ENCODE assay signal across 12 cellular contexts in the genomic region with DNA sequence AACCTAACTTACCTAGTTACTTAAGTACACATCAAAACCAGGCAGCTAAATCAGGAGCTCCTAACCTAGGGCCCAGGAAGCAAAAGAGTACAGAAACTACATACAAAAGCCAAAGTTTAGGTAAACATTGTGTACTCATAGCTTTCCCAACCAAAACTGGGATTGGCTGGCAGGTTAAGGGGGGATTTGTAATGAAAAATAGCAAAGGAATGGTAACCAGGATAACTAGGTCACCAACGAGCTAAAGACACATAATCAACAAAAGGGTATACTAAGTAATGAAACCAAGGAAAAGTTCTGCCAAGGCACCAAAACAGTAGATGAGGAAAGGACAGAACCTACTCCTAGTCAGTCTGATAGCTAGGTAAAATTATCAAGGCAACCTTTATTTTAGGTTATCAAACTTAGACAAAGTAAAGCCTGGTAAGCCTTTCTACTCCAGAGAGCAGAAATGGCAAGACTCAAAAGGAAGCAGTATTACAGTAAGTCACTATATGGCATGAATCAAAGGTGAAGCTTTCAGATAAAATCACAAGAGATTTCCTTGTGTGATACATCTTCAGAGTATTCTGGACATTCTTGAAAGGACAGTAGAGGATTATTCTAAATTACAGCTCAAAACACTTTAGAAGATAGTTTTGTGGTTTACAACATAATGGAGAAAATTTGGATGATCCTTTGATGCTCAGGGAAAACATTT. TPM values are rescaled to one million over a fixed set of nuclear protein-coding genes. Genes with fewer than 3 reads are reported as not detected.
DNase-seq lines count a peak whose midpoint lies in the region; ATAC-seq and TF ChIP-seq lines count a peak whose summit lies in the region.
"Had no signal": no experiment of that assay in that cellular context is flagged by ENCODE, and none has a peak within 500 bp of the region (broad histone marks: within the 10 kb centered on the region; RNA-seq: fewer than 3 reads in every experiment).

No MANE protein-coding gene starts in this region.

- no peak for DNase-seq in T-helper 1 cell
- DNase-seq in activated CD8-positive, alpha-beta T cell treated with anti-CD3 and anti-CD28 coated beads, Interleukin-2, amount 10 ng/mL, durations not matched to agents 7 days and 5 days: no peak
- DNase-seq in immature natural killer cell: no peak
- DNase-seq in smooth muscle cell (lab: John Stamatoyannopoulos, UW; ENCODE audit: unreplicated experiment): no peak
- DNase-seq in D341Med (ENCODE audit: low spot score): no peak
- DNase-seq: effector CD4-positive, alpha-beta T cell; GOT3; NCI-H526 had no signal

- no peak for TF ChIP-seq CTCF in smooth muscle cell (IDR thresholded peaks at IDR 0.05; ENCODE audit: borderline replicate concordance, insufficient read depth, poor library complexity, severe bottlenecking)

- no peak overlapping the region for H3K9ac ChIP-seq in smooth muscle cell (ENCODE audit: low read depth)

- POLR2A ChIA-PET in activated CD8-positive, alpha-beta T cell treated with anti-CD3 and anti-CD28 coated beads, Interleukin-2, amount 10 ng/mL, durations not matched to agents 7 days and 5 days (lab: Charles Lee): interaction anchor here (0.6 to 6.5 kb wide), 5 partner anchors 9 to 322 kb away, joined by 3 to 107 read pairs (median 10); a partner anchor contains a TSS

- H3F3A ChIP-seq in smooth muscle cell (ENCODE audit: low read depth): peaks cover 27% of the 10 kb centered on the region

- peaks cover 100% of the 10 kb centered on the region for H3K79me2 ChIP-seq in smooth muscle cell (ENCODE audit: low read depth)

- no peaks in the 10 kb centered on the region for H3K9me3 Mint-ChIP-seq in T-helper 1 cell treated with Interleukin-12 subunit alpha and Interleukin-12 subunit beta and Interleukin-4 antibody, amounts not matched to agents 30 μg/mL and 1 μg/mL, for 36 hours
- H3K9me3 Mint-ChIP-seq in activated CD8-positive, alpha-beta T cell treated with anti-CD3 and anti-CD28 coated beads, Interleukin-2, amount 10 ng/mL, durations not matched to agents 7 days and 5 days (ENCODE audit: insufficient read depth): no peaks in the 10 kb centered on the region
- H3K9me3 Mint-ChIP-seq in immature natural killer cell: no peaks in the 10 kb centered on the region

- H3K4me1 Mint-ChIP-seq in T-helper 1 cell treated with Interleukin-12 subunit alpha and Interleukin-12 subunit beta and Interleukin-4 antibody, amounts not matched to agents 30 μg/mL and 1 μg/mL, for 36 hours (ENCODE audit: low read depth): peaks cover 78% of the 10 kb centered on the region
- peaks cover 89% of the 10 kb centered on the region for H3K4me1 Mint-ChIP-seq in activated CD8-positive, alpha-beta T cell treated with anti-CD3 and anti-CD28 coated beads, Interleukin-2, amount 10 ng/mL, durations not matched to agents 7 days and 5 days (ENCODE audit: low read depth)
- H3K4me1 Mint-ChIP-seq in immature natural killer cell: peaks cover 82 to 100% of the 10 kb centered on the region in 2 donors

- peaks cover 65% of the 10 kb centered on the region for H3K4me1 ChIP-seq in smooth muscle cell (ENCODE audit: low read depth)

- no peaks in the 10 kb centered on the region for H3K27me3 ChIP-seq in smooth muscle cell (ENCODE audit: low read depth)

- H3K36me3 Mint-ChIP-seq in T-helper 1 cell treated with Interleukin-12 subunit alpha and Interleukin-12 subunit beta and Interleukin-4 antibody, amounts not matched to agents 30 μg/mL and 1 μg/mL, for 36 hours (ENCODE audit: low read depth): peaks cover 70% of the 10 kb centered on the region
- peaks cover 97% of the 10 kb centered on the region for H3K36me3 Mint-ChIP-seq in activated CD8-positive, alpha-beta T cell treated with anti-CD3 and anti-CD28 coated beads, Interleukin-2, amount 10 ng/mL, durations not matched to agents 7 days and 5 days (ENCODE audit: low read depth)
- H3K36me3 Mint-ChIP-seq in immature natural killer cell: peaks cover 18 to 45% (median 23%) of the 10 kb centered on the region in 3 donors

- no peak overlapping the region for H3K4me3 ChIP-seq in smooth muscle cell

- peak overlapping the region; percentile 97 for H3K4me2 ChIP-seq in smooth muscle cell

- H3K36me3 ChIP-seq in smooth muscle cell (ENCODE audit: low read depth): peaks cover 21% of the 10 kb centered on the region

- peak overlapping the region; percentile 69 for H3K27ac Mint-ChIP-seq in T-helper 1 cell treated with Interleukin-12 subunit alpha and Interleukin-12 subunit beta and Interleukin-4 antibody, amounts not matched to agents 30 μg/mL and 1 μg/mL, for 36 hours
- H3K27ac Mint-ChIP-seq in activated CD8-positive, alpha-beta T cell treated with anti-CD3 and anti-CD28 coated beads, Interleukin-2, amount 10 ng/mL, durations not matched to agents 7 days and 5 days: no peak overlapping the region
- H3K27ac Mint-ChIP-seq in immature natural killer cell: peak overlapping the region; percentile 25 to 82 (median 49)

- CTCF ChIA-PET in activated CD8-positive, alpha-beta T cell treated with anti-CD3 and anti-CD28 coated beads, Interleukin-2, amount 10 ng/mL, durations not matched to agents 7 days and 5 days (lab: Charles Lee): interaction anchor here (0.8 to 8.9 kb wide), 6 partner anchors 9 to 267 kb away, joined by 3 to 98 read pairs (median 6); a partner anchor contains a TSS

- WGBS in smooth muscle cell (ENCODE audit: low lambda C conversion rate): 61% methylated on average over 1 of the region's 1 CpG

- peaks cover 100% of the 10 kb centered on the region for H4K20me1 ChIP-seq in smooth muscle cell (ENCODE audit: low read depth)

- peak overlapping the region; percentile 13 for H3K4me3 Mint-ChIP-seq in T-helper 1 cell treated with Interleukin-12 subunit alpha and Interleukin-12 subunit beta and Interleukin-4 antibody, amounts not matched to agents 30 μg/mL and 1 μg/mL, for 36 hours
- peak overlapping the region; percentile 100 for H3K4me3 Mint-ChIP-seq in activated CD8-positive, alpha-beta T cell treated with anti-CD3 and anti-CD28 coated beads, Interleukin-2, amount 10 ng/mL, durations not matched to agents 7 days and 5 days
- H3K4me3 Mint-ChIP-seq in immature natural killer cell: peak overlapping the region; percentile 62 to 100 (median 65)

- H3K27ac ChIP-seq in smooth muscle cell (ENCODE audit: low read depth): peak overlapping the region; percentile 100
- H3K27ac ChIP-seq: 22Rv1 had no signal

- H2AFZ ChIP-seq in smooth muscle cell (ENCODE audit: low read depth): no peak overlapping the region

- H3K9me3 ChIP-seq in smooth muscle cell (replicated peaks; ENCODE audit: low read depth): no peaks in the 10 kb centered on the region

- H3K27me3 Mint-ChIP-seq in T-helper 1 cell treated with Interleukin-12 subunit alpha and Interleukin-12 subunit beta and Interleukin-4 antibody, amounts not matched to agents 30 μg/mL and 1 μg/mL, for 36 hours (ENCODE audit: low read depth): no peaks in the 10 kb centered on the region
- H3K27me3 Mint-ChIP-seq in activated CD8-positive, alpha-beta T cell treated with anti-CD3 and anti-CD28 coated beads, Interleukin-2, amount 10 ng/mL, durations not matched to agents 7 days and 5 days (ENCODE audit: low read depth): no peaks in the 10 kb centered on the region
- H3K27me3 Mint-ChIP-seq in immature natural killer cell (ENCODE audit: low read depth in 3 of 3): peaks cover 0 to 17% (median 10%) of the 10 kb centered on the region in 3 donors

- peak; percentile 13 for ATAC-seq in activated CD8-positive, alpha-beta T cell treated with anti-CD3 and anti-CD28 coated beads, Interleukin-2, amount 10 ng/mL, durations not matched to agents 7 days and 5 days
- ATAC-seq in GM18511 (IDR thresholded peaks at IDR 0.05; ENCODE audit: unreplicated experiment) (no peak), GM21447 (IDR thresholded peaks at IDR 0.05; ENCODE audit: unreplicated experiment) (no peak)

RNA-seq across cellular contexts. Expression of a gene that starts 10.2 kb away (rescaled TPM):
- 100 to 1,000 TPM; 271 to 277 TPM for total RNA-seq in activated CD8-positive, alpha-beta T cell treated with anti-CD3 and anti-CD28 coated beads, Interleukin-2, amount 10 ng/mL, durations not matched to agents 7 days and 5 days
- 100 to 1,000 TPM; 133 to 223 (median 191) TPM for polyA plus RNA-seq in immature natural killer cell
- 260 and 265 TPM in 2 replicates for total RNA-seq in smooth muscle cell
- 119 and 135 TPM in 2 replicates for polyA plus RNA-seq in smooth muscle cell

Comparison
In these comparisons a context has a peak if more than half of its experiments do, and no peak if none do; other contexts are left out.
1. H3K4me3 Mint-ChIP-seq: peak in every context shown above with its lines; median percentile 100 in activated CD8-positive, alpha-beta T cell treated with anti-CD3 and anti-CD28 coated beads, Interleukin-2, amount 10 ng/mL, durations not matched to agents 7 days and 5 days; 65 in immature natural killer cell; 13 in T-helper 1 cell treated with Interleukin-12 subunit alpha and Interleukin-12 subunit beta and Interleukin-4 antibody, amounts not matched to agents 30 μg/mL and 1 μg/mL, for 36 hours.